In the genomic region with DNA sequence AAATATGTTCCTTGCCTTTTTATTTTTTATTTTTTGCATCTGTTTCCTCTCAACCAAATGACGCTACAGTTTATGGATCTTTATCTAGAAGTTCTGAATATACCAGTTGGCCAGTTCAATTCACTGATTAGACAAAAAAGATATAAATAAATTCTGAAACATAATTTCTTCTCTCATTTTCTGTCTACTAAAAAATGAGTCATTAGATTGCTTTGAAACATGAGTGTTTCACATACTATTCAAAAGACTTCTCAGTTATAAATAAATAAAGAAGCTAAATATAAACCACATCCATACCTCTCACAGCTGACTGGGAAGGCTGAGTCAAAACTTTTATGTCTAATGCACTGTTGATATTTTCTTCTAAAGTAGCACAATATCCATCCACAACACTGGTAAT, we compare ENCODE assay signal across 17 cellular contexts.
DNase-seq lines count a peak whose midpoint lies in the region; ATAC-seq and TF ChIP-seq lines count a peak whose summit lies in the region.
"Had no signal": no experiment of that assay in that cellular context is flagged by ENCODE, and none has a peak within 500 bp of the region (broad histone marks: within the 10 kb centered on the region; RNA-seq: fewer than 3 reads in every experiment).

No MANE protein-coding gene starts in this region.

- no peaks in the 10 kb centered on the region for H3K36me3 ChIP-seq in PC-3 (ENCODE audit: low read depth, low read length)
- H3K36me3 ChIP-seq in aorta (ENCODE audit: control insufficient read depth in 1 of 2, insufficient read depth in 2 of 2, low read length in 1 of 2), result no peaks in the 10 kb centered on the region
- H3K36me3 ChIP-seq: prostate gland had no signal

- no peaks in the 10 kb centered on the region for H3K9me2 ChIP-seq in PC-3 (replicated peaks; ENCODE audit: low read length)

- H3K4me1 ChIP-seq in PC-3 (ENCODE audit: insufficient read depth, low read length) (peaks cover 17% of the 10 kb centered on the region), aorta (ENCODE audit: control insufficient read depth in 1 of 2, insufficient read depth in 2 of 2, low read length in 2 of 2) (no peaks in the 10 kb centered on the region)
- H3K4me1 ChIP-seq: prostate gland had no signal

- CTCF ChIA-PET in PC-3 (lab: Charles Lee), result interaction anchor here (0.6 to 0.9 kb wide), 2 partner anchors 170 to 205 kb away, joined by 3 read pairs; no protein-coding TSS in a partner anchor

- no peak overlapping the region for H2AFZ ChIP-seq in PC-3 (ENCODE audit: low read length)

- no peaks in the 10 kb centered on the region for H4K20me1 ChIP-seq in PC-3 (ENCODE audit: low read length)

- H3K36me3 Mint-ChIP-seq in mesothelial cell of epicardium, result peaks cover 5% of the 10 kb centered on the region
- H3K36me3 Mint-ChIP-seq in stimulated activated effector memory CD8-positive, alpha-beta T cell treated with anti-CD3 and anti-CD28 coated beads, Interleukin-12 subunit alpha, Interleukin-12 subunit beta, amount 100 ng/mL, for 72 hours, result peaks cover 12% of the 10 kb centered on the region

- ATAC-seq in PC-3 (peak; percentile 96), GM21576 (IDR thresholded peaks at IDR 0.05; ENCODE audit: unreplicated experiment) (no peak), aorta (ENCODE audit: low FRiP score) (no peak)
- ATAC-seq in stimulated activated effector memory CD8-positive, alpha-beta T cell treated with anti-CD3 and anti-CD28 coated beads, Interleukin-12 subunit alpha, Interleukin-12 subunit beta, amount 100 ng/mL, for 72 hours, result no peak
- ATAC-seq: activated CD4-positive, CD25-positive, alpha-beta regulatory T cell treated with anti-CD3 and anti-CD28 coated beads, Interleukin-2, amount 50 U/mL, for 24 hours; activated CD8-positive, alpha-beta memory T cell treated with anti-CD3 and anti-CD28 coated beads, Interleukin-2, amount 10 ng/mL, durations not matched to agents 7 days and 5 days; T-helper 17 cell had no signal

- no peaks in the 10 kb centered on the region for H3F3A ChIP-seq in PC-3 (ENCODE audit: low read length, unreplicated experiment)

- H3K4me3 ChIP-seq in PC-3 (ENCODE audit: low read length), result no peak overlapping the region
- no peak overlapping the region for H3K4me3 ChIP-seq in cardiac fibroblast (replicated peaks in 1 of 2; ENCODE audit: low read depth in 2 of 2, low read length in 2 of 2)
- H3K4me3 ChIP-seq in aorta (ENCODE audit: low read length in 2 of 2), result no peak overlapping the region
- H3K4me3 ChIP-seq: prostate gland had no signal

- DNase-seq in AG08395 (ENCODE audit: low spot score) (peak; percentile 49), PC-3 (peak; percentile 57), cardiac fibroblast (ENCODE audit: low read depth in 2 of 2) (peak; percentile 13 to 71), mesothelial cell of epicardium (ENCODE audit: low spot score in 2 of 2, unreplicated experiment in 2 of 2) (no peak), MV-4-11 (lab: John Stamatoyannopoulos, UW) (no peak), aorta (no peak)
- no peak for DNase-seq in stimulated activated effector memory CD8-positive, alpha-beta T cell treated with anti-CD3 and anti-CD28 coated beads, Interleukin-12 subunit alpha, Interleukin-12 subunit beta, amount 100 ng/mL, for 72 hours (ENCODE audit: low spot score in 2 of 2)
- DNase-seq: ACHN; activated CD8-positive, alpha-beta memory T cell treated with anti-CD3 and anti-CD28 coated beads, Interleukin-2, amount 10 ng/mL, durations not matched to agents 7 days and 5 days; hippocampal formation; left cardiac atrium; RPMI8226; stimulated activated CD4-positive, alpha-beta T cell treated with anti-CD3 and anti-CD28 coated beads, Interleukin-1b, Interleukin-23, amount 100 ng/mL, for 48 hours; T-helper 17 cell had no signal

- WGBS in aorta, 2 donors, result 9 to 18% methylated on average over 1 of the region's 1 CpG

- no peaks in the 10 kb centered on the region for H3K9me3 Mint-ChIP-seq in mesothelial cell of epicardium
- no peaks in the 10 kb centered on the region for H3K9me3 Mint-ChIP-seq in stimulated activated effector memory CD8-positive, alpha-beta T cell treated with anti-CD3 and anti-CD28 coated beads, Interleukin-12 subunit alpha, Interleukin-12 subunit beta, amount 100 ng/mL, for 72 hours

- no peaks in the 10 kb centered on the region for H3K27me3 Mint-ChIP-seq in mesothelial cell of epicardium (ENCODE audit: low read depth)
- H3K27me3 Mint-ChIP-seq: activated CD8-positive, alpha-beta memory T cell treated with anti-CD3 and anti-CD28 coated beads, Interleukin-2, amount 10 ng/mL, durations not matched to agents 7 days and 5 days; T-helper 17 cell had no signal

- H3K79me2 ChIP-seq in PC-3 (ENCODE audit: low read length), result no peaks in the 10 kb centered on the region

- H3K4me2 ChIP-seq in PC-3 (ENCODE audit: low read length), result no peak overlapping the region

- H3K27me3 ChIP-seq in PC-3 (ENCODE audit: low read length) (no peaks in the 10 kb centered on the region), aorta (ENCODE audit: control insufficient read depth in 1 of 2, insufficient read depth in 2 of 2, low read length in 1 of 2) (no peaks in the 10 kb centered on the region)

- POLR2A ChIA-PET in PC-3 (lab: Charles Lee; ENCODE audit: unreplicated experiment), result interaction anchor here (0.6 to 1.1 kb wide), 2 partner anchors 138 to 142 kb away, joined by 3 to 5 read pairs; no protein-coding TSS in a partner anchor

- H3K27ac Mint-ChIP-seq in mesothelial cell of epicardium, result peak overlapping the region; percentile 70
- no peak overlapping the region for H3K27ac Mint-ChIP-seq in stimulated activated effector memory CD8-positive, alpha-beta T cell treated with anti-CD3 and anti-CD28 coated beads, Interleukin-12 subunit alpha, Interleukin-12 subunit beta, amount 100 ng/mL, for 72 hours
- H3K27ac Mint-ChIP-seq: activated CD8-positive, alpha-beta memory T cell treated with anti-CD3 and anti-CD28 coated beads, Interleukin-2, amount 10 ng/mL, durations not matched to agents 7 days and 5 days had no signal

- intact Hi-C loops in PC-3 (cut with micrococcal nuclease), result loop anchor here (2.0 to 5.0 kb wide), 2 partner anchors 137 to 170 kb away; no protein-coding TSS in a partner anchor
- intact Hi-C loops in aorta (cut with DNase I), result no loop called here

- H3K4me3 Mint-ChIP-seq in mesothelial cell of epicardium, result no peak overlapping the region
- no peak overlapping the region for H3K4me3 Mint-ChIP-seq in stimulated activated effector memory CD8-positive, alpha-beta T cell treated with anti-CD3 and anti-CD28 coated beads, Interleukin-12 subunit alpha, Interleukin-12 subunit beta, amount 100 ng/mL, for 72 hours
- H3K4me3 Mint-ChIP-seq: activated CD8-positive, alpha-beta memory T cell treated with anti-CD3 and anti-CD28 coated beads, Interleukin-2, amount 10 ng/mL, durations not matched to agents 7 days and 5 days; T-helper 17 cell had no signal

- peaks cover 22% of the 10 kb centered on the region for H3K4me1 Mint-ChIP-seq in mesothelial cell of epicardium
- H3K4me1 Mint-ChIP-seq in stimulated activated effector memory CD8-positive, alpha-beta T cell treated with anti-CD3 and anti-CD28 coated beads, Interleukin-12 subunit alpha, Interleukin-12 subunit beta, amount 100 ng/mL, for 72 hours, result no peaks in the 10 kb centered on the region
- H3K4me1 Mint-ChIP-seq: activated CD8-positive, alpha-beta memory T cell treated with anti-CD3 and anti-CD28 coated beads, Interleukin-2, amount 10 ng/mL, durations not matched to agents 7 days and 5 days had no signal

- TF ChIP-seq CTCF in PC-3 (conservative IDR thresholded peaks at IDR 0.05; ENCODE audit: low read depth, low read length), result no peak
- TF ChIP-seq CTCF in cardiac fibroblast (IDR thresholded peaks at IDR 0.05; ENCODE audit: low read depth, low read length), result no peak
- no peak for TF ChIP-seq CTCF in mesothelial cell of epicardium (IDR thresholded peaks at IDR 0.05; ENCODE audit: unreplicated experiment)

- peak overlapping the region; percentile 24 for H3K27ac ChIP-seq in PC-3 (ENCODE audit: low read length)
- no peak overlapping the region for H3K27ac ChIP-seq in aorta (ENCODE audit: low read depth in 1 of 2, low read length in 2 of 2)
- H3K27ac ChIP-seq: prostate gland had no signal

- BruUV-seq in PC-3 (replicated peaks; lab: Mats Ljungman, UMichigan), result no TSS peak

- no peak overlapping the region for H3K9ac ChIP-seq in PC-3 (ENCODE audit: low read length)

- H3K9me3 ChIP-seq in PC-3 (ENCODE audit: low read length), result no peaks in the 10 kb centered on the region
- H3K9me3 ChIP-seq in aorta (ENCODE audit: control insufficient read depth, low read length), result no peaks in the 10 kb centered on the region
- H3K9me3 ChIP-seq: prostate gland had no signal

Comparison
In these comparisons a context has a peak if more than half of its experiments do, and no peak if none do; other contexts are left out.
1. DNase-seq: peak in AG08395 (single experiment), PC-3 (single experiment) and cardiac fibroblast (2 of 2); none in mesothelial cell of epicardium (0 of 2), stimulated activated effector memory CD8-positive, alpha-beta T cell treated with anti-CD3 and anti-CD28 coated beads, Interleukin-12 subunit alpha, Interleukin-12 subunit beta, amount 100 ng/mL, for 72 hours (0 of 2), MV-4-11 (single experiment) and aorta (0 of 2).